ENCODE assay signal across 8 cellular contexts in genomic region chr12:49707127-49707811, GRCh38. TPM values are rescaled to one million over a fixed set of nuclear protein-coding genes. Genes with fewer than 3 reads are reported as not detected.
DNase-seq lines count a peak whose midpoint lies in the region; ATAC-seq, FAIRE-seq and TF ChIP-seq lines count a peak whose summit lies in the region.

TSS of gene FMNL3 (minus strand) at chr12:49707405. CDS start at chr12:49707180, 225 bp downstream.

- H3K36me3 ChIP-seq in psoas muscle (ENCODE audit: insufficient read depth in 1 of 2, low read depth in 1 of 2): no peaks in the 10 kb centered on the region

- peak within 1 kb of the TSS; percentile 79 for H3K4me3 ChIP-seq in psoas muscle

- ATAC-seq in HG02870 (IDR thresholded peaks at IDR 0.05; ENCODE audit: unreplicated experiment) (peak; percentile 75), left cardiac atrium (peak; percentile 97), psoas muscle (peak; percentile 99)

- in situ Hi-C loops in GM13977 (cut with MboI; ENCODE audit: low pct_unique_long_range_greater_than_20kb, low sequenced_read_pairs, unreplicated experiment): no loop called here

- peak; percentile 96 for TF ChIP-seq CTCF in GM13977 (IDR thresholded peaks at IDR 0.05; ENCODE audit: extremely low read depth, insufficient read depth, missing control alignments)
- TF ChIP-seq CTCF in psoas muscle (IDR thresholded peaks at IDR 0.05): peak; percentile 95

- intact Hi-C loops in T-helper 1 cell treated with Interleukin-12 subunit alpha and Interleukin-12 subunit beta and Interleukin-4 antibody, amounts not matched to agents 30 ng/mL and 1 ng/mL, for 36 hours (cut with micrococcal nuclease): loop anchor here (1.0 to 2.0 kb wide), 12 partner anchors 34 to 338 kb away; partner anchors contain the start of genes KCNH3, MCRS1, NCKAP5L and PRPF40B
- intact Hi-C loops in left cardiac atrium (cut with DNase I): loop anchor here (1.0 to 2.0 kb wide), 3 partner anchors 34 to 63 kb away; no protein-coding TSS in a partner anchor
- intact Hi-C loops in psoas muscle (cut with DNase I): loop anchor here (1.0 to 5.0 kb wide), 2 partner anchors 35 to 63 kb away; no protein-coding TSS in a partner anchor

- H3K27me3 ChIP-seq in psoas muscle (ENCODE audit: insufficient read depth in 3 of 3, low read length in 2 of 3): peaks cover 0 to 53% (median 3%) of the 10 kb centered on the region in 3 donors

- peak; percentile 68 for FAIRE-seq in urothelium cell line (lab: Jason Lieb, UNC)

- H3K9me3 ChIP-seq in psoas muscle: no peaks in the 10 kb centered on the region

- H3K27ac ChIP-seq in psoas muscle: peak within 1 kb of the TSS; percentile 71

- DNase-seq in GM13977 (ENCODE audit: low spot score): peak; percentile 99
- DNase-seq in NCI-H146 (lab: John Stamatoyannopoulos, UW): peak; percentile 97
- DNase-seq in amniotic stem cell (lab: John Stamatoyannopoulos, UW): peak; percentile 91
- peak; percentile 98 for DNase-seq in left cardiac atrium
- DNase-seq in psoas muscle: peak; percentile 98 to 99
- DNase-seq in urothelium cell line (ENCODE audit: low spot score): peak; percentile 99

- peaks cover 18% of the 10 kb centered on the region for H3K4me1 ChIP-seq in psoas muscle

- 0 to 1% (median 1%) methylated on average over 55 to 94 of the region's 94 CpGs for WGBS in psoas muscle, 3 donors

RNA-seq across cellular contexts. Expression of gene FMNL3, which starts in this region (rescaled TPM):
- total RNA-seq in T-helper 1 cell treated with Interleukin-12 subunit alpha and Interleukin-12 subunit beta and Interleukin-4 antibody, amounts not matched to agents 30 ng/mL and 1 ng/mL, for 36 hours: 49.0 and 50.2 TPM in 2 replicates
- total RNA-seq in left cardiac atrium: 10 to 100 TPM; 12.2 to 21.2 TPM
- total RNA-seq in psoas muscle: 10 to 100 TPM in 1 of 4 donors, 1 to 10 TPM in 3; 5.5 to 11.3 (median 7.8) TPM
- 1 to 10 TPM; 1.5 to 3.2 (median 1.8) TPM for polyA plus RNA-seq in psoas muscle

Comparison
In these comparisons a context has a peak if more than half of its experiments do, and no peak if none do; other contexts are left out.
1. Peak in every context shown above with its lines: DNase-seq, ATAC-seq, H3K4me3 ChIP-seq and H3K27ac ChIP-seq.